8 cellular contexts compared by ENCODE assay signal in genomic region chr10:87660484-87661133, GRCh38. TPM values are rescaled to one million over a fixed set of nuclear protein-coding genes. Genes with fewer than 3 reads are reported as not detected.
A peak's percentile ranks its signal among the peaks of the same experiment; 100 is the strongest.
DNase-seq lines count a peak whose midpoint lies in the region; ATAC-seq and TF ChIP-seq lines count a peak whose summit lies in the region.

No MANE protein-coding gene starts in this region.

- peak overlapping the region; percentile 52 for H3K9ac ChIP-seq in endodermal cell (ENCODE audit: extremely low read depth, low read length, poor library complexity, severe bottlenecking)

- H3K4me2 ChIP-seq in DOHH2 (ENCODE audit: low read length): peak overlapping the region; percentile 35

- no peak for DNase-seq in Panc1 (ENCODE audit: low read depth, low spot score)
- no peak for DNase-seq in endodermal cell
- no peak for DNase-seq in naive thymus-derived CD4-positive, alpha-beta T cell
- no peak for DNase-seq in stimulated activated CD4-positive, alpha-beta T cell treated with anti-CD3 and anti-CD28 coated beads, Interleukin-2, amount 100 ng/mL, for 24 hours
- DNase-seq in DMS114 treated with DMSO at 0.1 percent for 48 hours (lab: John Stamatoyannopoulos, UW; ENCODE audit: unreplicated experiment): no peak
- no peak for DNase-seq in HPDE6-E6E7 (ENCODE audit: extremely low spot score)

- POLR2A ChIA-PET in Panc1 (lab: Charles Lee): interaction anchor here (0.6 kb wide), 2 partner anchors 9 to 616 kb away, joined by 4 to 5 read pairs; no protein-coding TSS in a partner anchor
- POLR2A ChIA-PET in naive thymus-derived CD4-positive, alpha-beta T cell (lab: Charles Lee): no interaction called here

- no peaks in the 10 kb centered on the region for H3K9me2 ChIP-seq in DOHH2 (replicated peaks; ENCODE audit: control insufficient read depth, low read length)

- H3K4me3 ChIP-seq in DOHH2 (ENCODE audit: low read length) (no peak overlapping the region; the same call in 1 of the 2 replicates), Panc1 (ENCODE audit: low read depth in 2 of 2, low read length in 2 of 2) (peak overlapping the region; percentile 67 to 86), endodermal cell (ENCODE audit: low read length) (peak overlapping the region; percentile 92)
- H3K4me3 ChIP-seq in naive thymus-derived CD4-positive, alpha-beta T cell (ENCODE audit: low read length): peak overlapping the region; percentile 42

- no peaks in the 10 kb centered on the region for H4K20me1 ChIP-seq in DOHH2 (ENCODE audit: control insufficient read depth, insufficient read depth, low read depth, low read length)

- H3K4me3 Mint-ChIP-seq in endodermal cell: peak overlapping the region; percentile 94
- H3K4me3 Mint-ChIP-seq in naive thymus-derived CD4-positive, alpha-beta T cell: peak overlapping the region; percentile 72 to 84 (median 80)

- no peaks in the 10 kb centered on the region for H3K9me3 Mint-ChIP-seq in endodermal cell
- H3K9me3 Mint-ChIP-seq in naive thymus-derived CD4-positive, alpha-beta T cell: peaks cover 0 to 3% (median 0%) of the 10 kb centered on the region in 11 donors

- H3K27ac ChIP-seq in DOHH2 (ENCODE audit: low read depth, low read length): no peak overlapping the region
- peak overlapping the region; percentile 79 for H3K27ac ChIP-seq in Panc1 (ENCODE audit: low read length)
- H3K27ac ChIP-seq in endodermal cell (ENCODE audit: low read depth, low read length): no peak overlapping the region
- H3K27ac ChIP-seq in naive thymus-derived CD4-positive, alpha-beta T cell (ENCODE audit: low read depth, low read length): no peak overlapping the region

- in situ Hi-C loops in Panc1 (cut with HindIII; ENCODE audit: low pct_unique_long_range_greater_than_20kb, low sequenced_read_pairs): no loop called here

- H3K4me1 Mint-ChIP-seq in endodermal cell: peaks cover 44% of the 10 kb centered on the region
- H3K4me1 Mint-ChIP-seq in naive thymus-derived CD4-positive, alpha-beta T cell: peaks cover 7 to 14% (median 13%) of the 10 kb centered on the region in 7 donors

- TF ChIP-seq CTCF in DOHH2 (IDR thresholded peaks at IDR 0.05; ENCODE audit: low read depth, low read length, poor library complexity, severe bottlenecking) (no peak), Panc1 (IDR thresholded peaks at IDR 0.05) (no peak), endodermal cell (conservative IDR thresholded peaks at IDR 0.05) (no peak)

- H3K36me3 Mint-ChIP-seq in endodermal cell (ENCODE audit: low read depth): peaks cover 10% of the 10 kb centered on the region
- peaks cover 0 to 4% (median 0%) of the 10 kb centered on the region in 5 donors for H3K36me3 Mint-ChIP-seq in naive thymus-derived CD4-positive, alpha-beta T cell

- H3K4me1 ChIP-seq in DOHH2 (ENCODE audit: control insufficient read depth, low read length) (peaks cover 5% of the 10 kb centered on the region; the same call in 1 of the 2 replicates), Panc1 (ENCODE audit: control insufficient read depth, insufficient read depth, low read length) (peaks cover 10% of the 10 kb centered on the region; the same call in 1 of the 2 replicates), endodermal cell (ENCODE audit: control insufficient read depth, insufficient read depth, low read length) (peaks cover 10% of the 10 kb centered on the region)
- peaks cover 0 to 7% of the 10 kb centered on the region in 2 donors for H3K4me1 ChIP-seq in naive thymus-derived CD4-positive, alpha-beta T cell (ENCODE audit: control insufficient read depth in 2 of 2, insufficient read depth in 2 of 2, low read length in 2 of 2)

- H3K36me3 ChIP-seq in DOHH2 (ENCODE audit: control insufficient read depth, low read length) (no peaks in the 10 kb centered on the region), Panc1 (ENCODE audit: control insufficient read depth, insufficient read depth, low read length) (no peaks in the 10 kb centered on the region; the same call in 1 of the 2 replicates), endodermal cell (ENCODE audit: control insufficient read depth, insufficient read depth, low read length) (peaks cover 9% of the 10 kb centered on the region)
- H3K36me3 ChIP-seq in naive thymus-derived CD4-positive, alpha-beta T cell (ENCODE audit: control insufficient read depth in 2 of 3, insufficient read depth in 3 of 3, low read length in 3 of 3): no peaks in the 10 kb centered on the region

- H3K27me3 Mint-ChIP-seq in endodermal cell (ENCODE audit: insufficient read depth): peaks cover 3% of the 10 kb centered on the region
- H3K27me3 Mint-ChIP-seq in naive thymus-derived CD4-positive, alpha-beta T cell: peaks cover 46 to 57% (median 50%) of the 10 kb centered on the region in 5 donors

- WGBS in endodermal cell (ENCODE audit: insufficient coverage in 1 of 2, insufficient read length in 1 of 2), 2 experiments: 26 to 47% methylated on average over 6 to 12 of the region's 12 CpGs

- H3F3A ChIP-seq in DOHH2 (ENCODE audit: control insufficient read depth, insufficient read depth): no peaks in the 10 kb centered on the region

- H3K27ac Mint-ChIP-seq in endodermal cell: peak overlapping the region; percentile 88
- H3K27ac Mint-ChIP-seq in naive thymus-derived CD4-positive, alpha-beta T cell: peak overlapping the region in 1 of 9 donors; percentile 17

- H3K27me3 ChIP-seq in DOHH2 (ENCODE audit: control insufficient read depth, low read length): peaks cover 26% of the 10 kb centered on the region
- H3K27me3 ChIP-seq in Panc1 (ENCODE audit: control insufficient read depth, insufficient read depth, low read length): peaks cover 2% of the 10 kb centered on the region
- no peaks in the 10 kb centered on the region for H3K27me3 ChIP-seq in endodermal cell (ENCODE audit: control insufficient read depth, insufficient read depth, low read length, poor library complexity, severe bottlenecking)
- peaks cover 3 to 10% of the 10 kb centered on the region in 2 donors for H3K27me3 ChIP-seq in naive thymus-derived CD4-positive, alpha-beta T cell (ENCODE audit: control insufficient read depth in 2 of 2, insufficient read depth in 2 of 2, low read length in 2 of 2)

- no peaks in the 10 kb centered on the region for H3K9me3 ChIP-seq in DOHH2 (ENCODE audit: control insufficient read depth, insufficient read depth, low read length)
- no peaks in the 10 kb centered on the region for H3K9me3 ChIP-seq in Panc1 (ENCODE audit: control insufficient read depth, insufficient read depth, low read depth, low read length)
- no peaks in the 10 kb centered on the region for H3K9me3 ChIP-seq in endodermal cell (ENCODE audit: control insufficient read depth, low read length)
- H3K9me3 ChIP-seq in naive thymus-derived CD4-positive, alpha-beta T cell (ENCODE audit: control insufficient read depth in 2 of 3, low read length in 3 of 3): no peaks in the 10 kb centered on the region

- no peaks in the 10 kb centered on the region for H3K79me2 ChIP-seq in DOHH2 (ENCODE audit: control insufficient read depth, low read length)

- CTCF ChIA-PET in Panc1 (lab: Charles Lee): interaction anchor here (0.6 to 0.7 kb wide), 2 partner anchors 74 to 136 kb away, joined by 3 to 4 read pairs; no protein-coding TSS in a partner anchor
- CTCF ChIA-PET in naive thymus-derived CD4-positive, alpha-beta T cell (lab: Charles Lee): no interaction called here

- no peak for ATAC-seq in Panc1
- ATAC-seq in naive thymus-derived CD4-positive, alpha-beta T cell: no peak
- no peak for ATAC-seq in HG03378 (IDR thresholded peaks at IDR 0.05; ENCODE audit: unreplicated experiment)

- intact Hi-C loops in Panc1 (cut with micrococcal nuclease; ENCODE audit: unreplicated experiment): no loop called here
- intact Hi-C loops in naive thymus-derived CD4-positive, alpha-beta T cell (cut with micrococcal nuclease): no loop called here

- no TSS peak for BruUV-seq in Panc1 (replicated peaks; lab: Mats Ljungman, UMichigan)

RNA-seq across cellular contexts. Expression of gene PAPSS2, which starts 0.9 kb away (rescaled TPM):
- total RNA-seq in Panc1 (2021; ENCODE audit: unreplicated experiment): 17.1 TPM
- polyA plus RNA-seq in Panc1 (2012; ENCODE audit: insufficient read length): 11.9 TPM
- total RNA-seq in endodermal cell: 10 to 100 TPM; 15.7 to 20.2 TPM
- polyA plus RNA-seq in endodermal cell (2013, experiment 1 of 2): 4.0 TPM
- polyA plus RNA-seq in endodermal cell (2013, experiment 2 of 2): 3.6 TPM
- 1 to 10 TPM in 1 of 5 experiments, under 1 TPM in 4; 0.21 to 1.6 (median 0.57) TPM for total RNA-seq in naive thymus-derived CD4-positive, alpha-beta T cell
- polyA plus RNA-seq in naive thymus-derived CD4-positive, alpha-beta T cell: under 1 TPM; 0.05 to 0.06 TPM
